8 cellular contexts compared by ENCODE assay signal in genomic region chr17:78137392-78138203, GRCh38. TPM values are rescaled to one million over a fixed set of nuclear protein-coding genes. Genes with fewer than 3 reads are reported as not detected.
DNase-seq lines count a peak whose midpoint lies in the region; ATAC-seq and TF ChIP-seq lines count a peak whose summit lies in the region.

No MANE protein-coding gene starts in this region.

- no peak for TF ChIP-seq RAD21 in HCT116 (IDR thresholded peaks at IDR 0.05; ENCODE audit: low read depth)

- DNase-seq in AG04450 (ENCODE audit: low read depth, low spot score) (no peak), HCT116 (ENCODE audit: low read depth, low spot score) (no peak), heart right ventricle (no peak), hypothalamus (lab: John Stamatoyannopoulos, UW) (no peak), AG08395 (ENCODE audit: low spot score) (no peak)
- DNase-seq in activated CD4-positive, alpha-beta T cell treated with anti-CD3 and anti-CD28 coated beads, Interleukin-2, amount 50 U/mL, for 1 hour: peak; percentile 47

- RAD21 ChIA-PET in HCT116 (lab: Charles Lee; ENCODE audit: low non-redundant PET in 1 of 2, low total read pairs in 2 of 2, uncharacterized antibody in 2 of 2, unreplicated experiment in 2 of 2): no interaction called here

- no TSS peak for BruUV-seq in HCT116 (replicated peaks; lab: Mats Ljungman, UMichigan)

- TF ChIP-seq CTCF in AG04450 (IDR thresholded peaks at IDR 0.05; ENCODE audit: low read depth, low read length) (peak; percentile 31), HCT116 (IDR thresholded peaks at IDR 0.05 in 2 of 3, conservative IDR thresholded peaks at IDR 0.05 in 1 of 3; ENCODE audit: borderline replicate concordance in 1 of 3, insufficient read depth in 1 of 3, low read depth in 2 of 3, low read length in 2 of 3) (peak in 2 of 3 experiments; percentile 96 to 99; a peak in 4 of 6 replicates), heart right ventricle (IDR thresholded peaks at IDR 0.05) (peak in 7 of 9 donors; percentile 10 to 39 (median 23))

- no peak overlapping the region for H2AFZ ChIP-seq in HCT116 (ENCODE audit: low read depth, low read length, poor library complexity, severe bottlenecking)

- no peaks in the 10 kb centered on the region for H3K9me2 ChIP-seq in HCT116 (ENCODE audit: insufficient read depth)

- H3K79me2 ChIP-seq in HCT116 (ENCODE audit: insufficient read depth, low read length): no peaks in the 10 kb centered on the region

- H3K4me3 ChIP-seq in AG04450 (ENCODE audit: low read depth, low read length): no peak overlapping the region
- no peak overlapping the region for H3K4me3 ChIP-seq in HCT116 (replicated peaks in 1 of 2; ENCODE audit: low read depth in 1 of 2, low read length in 2 of 2)
- H3K4me3 ChIP-seq in heart right ventricle: peak overlapping the region in 1 of 10 donors; percentile 5

- no peak overlapping the region for H3K9ac ChIP-seq in HCT116 (ENCODE audit: low read length)

- intact Hi-C loops in HCT116 (cut with micrococcal nuclease): no loop called here
- intact Hi-C loops in heart right ventricle (cut with DNase I): no loop called here

- POLR2A ChIA-PET in AG04450 (lab: Yijun Ruan, JAX) (no interaction called here), HCT116 (lab: Charles Lee) (interaction anchor here (4.1 kb wide), 1 partner anchor 9 kb away, joined by 35 read pairs; the partner anchor contains the start of genes TMC6 and TMC8)

- WGBS in heart right ventricle, 2 donors: 67 to 69% methylated on average over 26 of the region's 26 CpGs

- H3K27ac ChIP-seq in AG04450 (ENCODE audit: low read depth, low read length) (no peak overlapping the region), HCT116 (ENCODE audit: low read depth, low read length) (peak overlapping the region; percentile 75; the same call in 1 of the 2 replicates), heart right ventricle (peak overlapping the region in 1 of 10 donors; percentile 44)

- peaks cover 5% of the 10 kb centered on the region; the same call in 1 of the 2 replicates for H3K9me3 ChIP-seq in AG04450 (ENCODE audit: control insufficient read depth, insufficient read depth, low read length)
- no peaks in the 10 kb centered on the region for H3K9me3 ChIP-seq in HCT116 (ENCODE audit: control insufficient read depth in 1 of 2, insufficient read depth in 1 of 2, low read depth in 1 of 2, low read length in 2 of 2)
- H3K9me3 ChIP-seq in heart right ventricle: no peaks in the 10 kb centered on the region

- peaks cover 41 to 76% of the 10 kb centered on the region in 2 experiments for H3K4me1 ChIP-seq in HCT116 (ENCODE audit: control insufficient read depth in 1 of 2, insufficient read depth in 2 of 2, low read length in 2 of 2)
- peaks cover 0 to 65% (median 24%) of the 10 kb centered on the region in 9 donors for H3K4me1 ChIP-seq in heart right ventricle

- ATAC-seq in HCT116: no peak
- ATAC-seq in heart right ventricle: no peak
- ATAC-seq in GM21576 (IDR thresholded peaks at IDR 0.05; ENCODE audit: unreplicated experiment): no peak
- no peak for ATAC-seq in HG02588 (IDR thresholded peaks at IDR 0.05; ENCODE audit: unreplicated experiment)

- no peaks in the 10 kb centered on the region for H4K20me1 ChIP-seq in HCT116 (ENCODE audit: insufficient read depth)

- H3K4me2 ChIP-seq in HCT116 (ENCODE audit: low read length): peak overlapping the region; percentile 22; the same call in 1 of the 2 replicates

- H3K36me3 ChIP-seq in HCT116 (ENCODE audit: control insufficient read depth in 1 of 2, insufficient read depth in 2 of 2, low read length in 2 of 2): no peaks in the 10 kb centered on the region
- peaks cover 0 to 50% (median 0%) of the 10 kb centered on the region in 9 donors for H3K36me3 ChIP-seq in heart right ventricle

- H3K27me3 ChIP-seq in AG04450 (ENCODE audit: control insufficient read depth, insufficient read depth, low read length) (peaks cover 19% of the 10 kb centered on the region), HCT116 (ENCODE audit: insufficient read depth, low read length) (no peaks in the 10 kb centered on the region), heart right ventricle (no peaks in the 10 kb centered on the region)

- no peak for TF ChIP-seq POLR2A in HCT116 (IDR thresholded peaks at IDR 0.05; ENCODE audit: borderline replicate concordance, extremely low read depth, insufficient read depth, insufficient read length)

- CTCF ChIA-PET in AG04450 (lab: Charles Lee) (interaction anchor here (0.6 kb wide), 1 partner anchor 1337 kb away, joined by 3 read pairs; no protein-coding TSS in a partner anchor), HCT116 (lab: Charles Lee) (interaction anchor here (0.6 to 2.0 kb wide), 8 partner anchors 10 to 94 kb away, joined by 3 to 11 read pairs (median 5); partner anchors contain the start of genes AFMID, TK1 and TMC6)

TF ChIP-seq in HCT116, 20 proteins besides CTCF, POLR2A, EP300 and RAD21:
- TF ChIP-seq CEBPB (IDR thresholded peaks at IDR 0.05; ENCODE audit: low read depth): no peak
- TF ChIP-seq JUND (IDR thresholded peaks at IDR 0.05): no peak
- no peak for TF ChIP-seq ZFX (IDR thresholded peaks at IDR 0.05)
- TF ChIP-seq SRF (IDR thresholded peaks at IDR 0.05; ENCODE audit: low read depth): no peak
- TF ChIP-seq EZH2phosphoT487 (IDR thresholded peaks at IDR 0.05; ENCODE audit: borderline replicate concordance): no peak
- TF ChIP-seq SP1 (IDR thresholded peaks at IDR 0.05; ENCODE audit: low read depth): no peak
- no peak for TF ChIP-seq ZNF274 (IDR thresholded peaks at IDR 0.05; ENCODE audit: low read depth, low read length)

RNA-seq across cellular contexts. Expression of gene TMC8, which starts 7.0 kb away (rescaled TPM):
- polyA plus RNA-seq in AG04450 (2011; rRNA removed) (not detected in 2 replicates), heart right ventricle (1 to 10 TPM in 1 of 2 donors, under 1 TPM in 1; 0.96 to 3.7 TPM)
- polyA minus RNA-seq in AG04450 (2011; rRNA and poly(A)+ RNA removed): not detected in 2 replicates
- total RNA-seq in HCT116 (2021; ENCODE audit: unreplicated experiment) (7.8 TPM), heart right ventricle (10 to 100 TPM in 1 of 10 donors, 1 to 10 TPM in 8, under 1 TPM in 1; 0.85 to 11.2 (median 2.1) TPM)
- 4.7 and 6.0 TPM in 2 replicates for polyA plus RNA-seq in HCT116 (2012)

RNA-seq across cellular contexts. Expression of gene C17orf99, which starts 8.6 kb away (rescaled TPM):
- not detected in 2 replicates for polyA plus RNA-seq in AG04450 (2011; rRNA removed)
- not detected in 2 replicates for polyA minus RNA-seq in AG04450 (2011; rRNA and poly(A)+ RNA removed)
- total RNA-seq in HCT116 (2021; ENCODE audit: unreplicated experiment): not detected
- polyA plus RNA-seq in HCT116 (2012): not detected in 2 replicates
- under 1 TPM in 1 of 10 donors, not detected in 9; 0.11 TPM for total RNA-seq in heart right ventricle
- polyA plus RNA-seq in heart right ventricle: not detected

RNA-seq across cellular contexts. Expression of gene TMC6, which starts 9.0 kb away (rescaled TPM):
- 0.51 and 0.53 TPM in 2 replicates for polyA plus RNA-seq in AG04450 (2011; rRNA removed)
- 0.41 and 2.1 TPM in 2 replicates for polyA minus RNA-seq in AG04450 (2011; rRNA and poly(A)+ RNA removed)
- 142 TPM for total RNA-seq in HCT116 (2021; ENCODE audit: unreplicated experiment)
- polyA plus RNA-seq in HCT116 (2012): 93.2 and 96.7 TPM in 2 replicates
- 100 to 1,000 TPM in 1 of 10 donors, 10 to 100 TPM in 9; 42.3 to 109 (median 69.1) TPM for total RNA-seq in heart right ventricle
- polyA plus RNA-seq in heart right ventricle: 10 to 100 TPM; 22.8 to 86.0 TPM

RNA-seq across cellular contexts. Expression of gene SYNGR2, which starts 30.8 kb away (rescaled TPM):
- polyA plus RNA-seq in AG04450 (2011; rRNA removed) (26.7 and 38.6 TPM in 2 replicates), heart right ventricle (100 to 1,000 TPM in 1 of 2 donors, 10 to 100 TPM in 1; 92.8 to 200 TPM)
- 27.0 and 44.5 TPM in 2 replicates for polyA minus RNA-seq in AG04450 (2011; rRNA and poly(A)+ RNA removed)
- total RNA-seq in HCT116 (2021; ENCODE audit: unreplicated experiment) (148 TPM), heart right ventricle (100 to 1,000 TPM; 102 to 184 (median 116) TPM)
- polyA plus RNA-seq in HCT116 (2012): 159 and 197 TPM in 2 replicates

RNA-seq across cellular contexts. Expression of gene TK1, which starts 49.3 kb away (rescaled TPM):
- polyA plus RNA-seq in AG04450 (2011; rRNA removed): 27.1 and 31.4 TPM in 2 replicates
- polyA minus RNA-seq in AG04450 (2011; rRNA and poly(A)+ RNA removed): 22.8 and 35.1 TPM in 2 replicates
- total RNA-seq in HCT116 (2021; ENCODE audit: unreplicated experiment): 315 TPM
- 372 and 415 TPM in 2 replicates for polyA plus RNA-seq in HCT116 (2012)
- total RNA-seq in heart right ventricle: 10 to 100 TPM in 1 of 10 donors, 1 to 10 TPM in 4, under 1 TPM in 5; 0.33 to 12.7 (median 0.91) TPM
- 1 to 10 TPM; 1.6 to 2.6 TPM for polyA plus RNA-seq in heart right ventricle

Comparison
In these comparisons a context has a peak if more than half of its experiments do, and no peak if none do; other contexts are left out.
1. CTCF ChIP-seq: peak in every context shown above with its lines; median percentile 98 in HCT116; 31 in AG04450; 23 in heart right ventricle.